Comparison of ENCODE assay signal across 36 cellular contexts in the genomic region with DNA sequence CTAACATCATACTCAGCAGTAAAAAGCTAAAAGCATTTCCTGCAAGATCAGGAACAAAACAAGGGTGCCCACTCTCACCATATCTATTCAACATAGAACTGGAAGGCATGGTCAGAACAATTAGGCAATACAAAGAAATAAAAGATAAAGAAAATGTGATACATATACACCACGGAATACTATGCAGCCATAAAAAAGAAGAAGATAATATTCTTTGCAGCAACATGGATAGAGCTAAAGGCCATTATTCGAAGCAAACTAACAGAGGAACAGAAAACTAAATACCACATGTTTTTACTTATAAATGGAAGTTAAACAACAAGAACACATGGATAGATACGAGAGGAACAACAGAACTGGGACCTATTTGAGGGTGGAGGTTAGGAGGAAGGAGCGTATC.
"Had no signal": no experiment of that assay in that cellular context is flagged by ENCODE, and none has a peak within 500 bp of the region (broad histone marks: within the 10 kb centered on the region; RNA-seq: fewer than 3 reads in every experiment).

No MANE protein-coding gene starts in this region.

- H3K36me3 ChIP-seq: MG63 had no signal

- H3K4me3 ChIP-seq: MG63 had no signal

- H3K9me3 ChIP-seq: MG63 had no signal

- DNase-seq: Kasumi-1, MG63, MM.1S, MV-4-11, NCI-H1048, NCI-H1092, NCI-H1092 treated with DMSO at 0.1 percent for 48 hours, NCI-H1105, NCI-H1105 treated with DMSO at 0.1 percent for 48 hours, NCI-H1417, NCI-H1417 treated with DMSO at 0.1 percent for 48 hours, NCI-H1436, NCI-H1436 treated with DMSO at 0.1 percent for 48 hours, NCI-H146, NCI-H1694, NCI-H1694 treated with DMSO at 0.1 percent for 48 hours, NCI-H187, NCI-H187 treated with DMSO at 0.1 percent for 48 hours, NCI-H1930, NCI-H2029, NCI-H2029 treated with DMSO at 0.1 percent for 48 hours, NCI-H2081, NCI-H2081 treated with DMSO at 0.1 percent for 48 hours, NCI-H2107, NCI-H2171, NCI-H2171 treated with DMSO at 0.1 percent for 48 hours, NCI-H2227 treated with DMSO at 0.1 percent for 48 hours, NCI-H226, NCI-H345, NCI-H446, NCI-H446 treated with DMSO at 0.1 percent for 48 hours, NCI-H510A, NCI-H510A treated with DMSO at 0.1 percent for 48 hours, NCI-H524, NCI-H524 treated with DMSO at 0.1 percent for 48 hours, NCI-H526 had no signal
